Comparison of ENCODE assay signal across 1 cellular context in the genomic region with DNA sequence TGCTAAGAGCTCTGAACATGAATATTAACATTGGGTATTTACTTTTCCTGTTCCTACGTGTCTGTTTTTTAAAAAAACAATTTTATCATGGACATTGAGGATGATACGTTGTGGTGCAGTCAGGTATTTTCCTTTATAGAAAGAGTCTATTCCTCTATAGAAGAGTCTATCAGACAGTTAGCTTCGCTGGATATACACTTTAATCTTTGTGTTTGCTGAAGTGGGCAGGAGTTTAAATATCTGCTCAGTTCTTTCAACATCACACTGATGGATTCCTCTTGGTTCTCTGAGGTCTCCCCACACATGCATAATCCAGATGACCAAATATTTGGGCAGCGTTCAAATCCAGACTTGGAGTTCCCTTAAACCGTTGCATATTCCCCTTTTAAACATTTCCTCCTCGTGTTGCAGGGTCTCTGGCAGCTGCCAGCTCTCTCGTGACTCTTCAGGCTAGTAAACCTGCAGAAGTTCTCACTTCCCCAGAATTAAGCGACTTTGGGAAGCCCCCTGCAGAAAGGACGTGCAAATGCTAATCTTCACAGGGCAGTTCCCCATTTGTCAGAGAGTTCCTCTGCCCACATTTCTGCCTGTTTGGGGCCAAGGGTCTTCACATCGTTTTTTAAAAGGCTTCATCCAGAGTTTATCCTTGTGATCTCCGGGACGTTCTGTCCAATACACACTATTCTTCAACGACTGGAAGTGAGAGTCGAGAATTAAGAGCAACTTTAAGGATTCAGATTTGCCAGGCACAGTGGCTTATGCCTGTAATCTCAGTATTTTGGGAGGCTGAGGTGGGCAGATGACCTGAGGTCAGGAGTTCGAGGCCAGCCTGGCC.
TF ChIP-seq lines count a peak whose summit lies in the region.

No MANE protein-coding gene starts in this region.

TF ChIP-seq in GM12878, 131 proteins besides CTCF, POLR2A, EP300 and RAD21 (continued from another document and continues in another):
- peak; percentile 36; the same call in 1 of the 2 replicates for TF ChIP-seq ZNF207 (IDR thresholded peaks at IDR 0.05; ENCODE audit: borderline replicate concordance)
- 0 out of 2 replicates have a peak, but pooled peaks have one; percentile 39 for TF ChIP-seq RCOR1 (conservative IDR thresholded peaks at IDR 0.05; ENCODE audit: low read depth, low read length)
- TF ChIP-seq ETV6 (conservative IDR thresholded peaks at IDR 0.05 in 1 of 2, IDR thresholded peaks at IDR 0.05 in 1 of 2; ENCODE audit: borderline replicate concordance in 1 of 2, low read depth in 1 of 2), result peak in 1 of 2 experiments; percentile 43; a peak in 1 of 4 replicates
- peak; percentile 97 to 98 for TF ChIP-seq BHLHE40 (IDR thresholded peaks at IDR 0.05; ENCODE audit: borderline replicate concordance in 1 of 2, low read depth in 2 of 2, low read length in 1 of 2)
- peak; percentile 39; the same call in 1 of the 2 replicates for TF ChIP-seq CBFB (IDR thresholded peaks at IDR 0.05; ENCODE audit: low read depth)
- peak; percentile 52; the same call in 1 of the 2 replicates for TF ChIP-seq TBL1XR1 (IDR thresholded peaks at IDR 0.05; ENCODE audit: low read depth, low read length)
- peak; percentile 68 for TF ChIP-seq SP1 (IDR thresholded peaks at IDR 0.05; ENCODE audit: low read depth, low read length)
- TF ChIP-seq CREM (IDR thresholded peaks at IDR 0.05; ENCODE audit: low read depth), result peak; percentile 83; the same call in 1 of the 2 replicates
- TF ChIP-seq CHD2 (IDR thresholded peaks at IDR 0.05; ENCODE audit: borderline replicate concordance, low read depth, low read length), result peak; percentile 77; the same call in 1 of the 2 replicates
- TF ChIP-seq, protein P1, sequence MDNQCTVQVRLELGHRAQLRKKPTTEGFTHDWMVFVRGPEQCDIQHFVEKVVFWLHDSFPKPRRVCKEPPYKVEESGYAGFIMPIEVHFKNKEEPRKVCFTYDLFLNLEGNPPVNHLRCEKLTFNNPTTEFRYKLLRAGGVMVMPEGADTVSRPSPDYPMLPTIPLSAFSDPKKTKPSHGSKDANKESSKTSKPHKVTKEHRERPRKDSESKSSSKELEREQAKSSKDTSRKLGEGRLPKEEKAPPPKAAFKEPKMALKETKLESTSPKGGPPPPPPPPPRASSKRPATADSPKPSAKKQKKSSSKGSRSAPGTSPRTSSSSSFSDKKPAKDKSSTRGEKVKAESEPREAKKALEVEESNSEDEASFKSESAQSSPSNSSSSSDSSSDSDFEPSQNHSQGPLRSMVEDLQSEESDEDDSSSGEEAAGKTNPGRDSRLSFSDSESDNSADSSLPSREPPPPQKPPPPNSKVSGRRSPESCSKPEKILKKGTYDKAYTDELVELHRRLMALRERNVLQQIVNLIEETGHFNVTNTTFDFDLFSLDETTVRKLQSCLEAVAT (IDR thresholded peaks at IDR 0.05), result 0 out of 2 replicates have a peak, but pooled peaks have one; percentile 36
- TF ChIP-seq, protein P2, sequence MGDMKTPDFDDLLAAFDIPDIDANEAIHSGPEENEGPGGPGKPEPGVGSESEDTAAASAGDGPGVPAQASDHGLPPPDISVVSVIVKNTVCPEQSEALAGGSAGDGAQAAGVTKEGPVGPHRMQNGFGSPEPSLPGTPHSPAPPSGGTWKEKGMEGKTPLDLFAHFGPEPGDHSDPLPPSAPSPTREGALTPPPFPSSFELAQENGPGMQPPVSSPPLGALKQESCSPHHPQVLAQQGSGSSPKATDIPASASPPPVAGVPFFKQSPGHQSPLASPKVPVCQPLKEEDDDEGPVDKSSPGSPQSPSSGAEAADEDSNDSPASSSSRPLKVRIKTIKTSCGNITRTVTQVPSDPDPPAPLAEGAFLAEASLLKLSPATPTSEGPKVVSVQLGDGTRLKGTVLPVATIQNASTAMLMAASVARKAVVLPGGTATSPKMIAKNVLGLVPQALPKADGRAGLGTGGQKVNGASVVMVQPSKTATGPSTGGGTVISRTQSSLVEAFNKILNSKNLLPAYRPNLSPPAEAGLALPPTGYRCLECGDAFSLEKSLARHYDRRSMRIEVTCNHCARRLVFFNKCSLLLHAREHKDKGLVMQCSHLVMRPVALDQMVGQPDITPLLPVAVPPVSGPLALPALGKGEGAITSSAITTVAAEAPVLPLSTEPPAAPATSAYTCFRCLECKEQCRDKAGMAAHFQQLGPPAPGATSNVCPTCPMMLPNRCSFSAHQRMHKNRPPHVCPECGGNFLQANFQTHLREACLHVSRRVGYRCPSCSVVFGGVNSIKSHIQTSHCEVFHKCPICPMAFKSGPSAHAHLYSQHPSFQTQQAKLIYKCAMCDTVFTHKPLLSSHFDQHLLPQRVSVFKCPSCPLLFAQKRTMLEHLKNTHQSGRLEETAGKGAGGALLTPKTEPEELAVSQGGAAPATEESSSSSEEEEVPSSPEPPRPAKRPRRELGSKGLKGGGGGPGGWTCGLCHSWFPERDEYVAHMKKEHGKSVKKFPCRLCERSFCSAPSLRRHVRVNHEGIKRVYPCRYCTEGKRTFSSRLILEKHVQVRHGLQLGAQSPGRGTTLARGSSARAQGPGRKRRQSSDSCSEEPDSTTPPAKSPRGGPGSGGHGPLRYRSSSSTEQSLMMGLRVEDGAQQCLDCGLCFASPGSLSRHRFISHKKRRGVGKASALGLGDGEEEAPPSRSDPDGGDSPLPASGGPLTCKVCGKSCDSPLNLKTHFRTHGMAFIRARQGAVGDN (IDR thresholded peaks at IDR 0.05), result peak; percentile 52; the same call in 1 of the 2 replicates
- peak; percentile 12 for TF ChIP-seq SMAD1 (IDR thresholded peaks at IDR 0.05; ENCODE audit: low read depth, partially characterized antibody)
- no peak for TF ChIP-seq SREBF2 (IDR thresholded peaks at IDR 0.05; ENCODE audit: low read length)
- TF ChIP-seq YY1 (IDR thresholded peaks at IDR 0.05; ENCODE audit: low read depth, low read length), result no peak
- peak; percentile 98 for TF ChIP-seq FOXM1 (IDR thresholded peaks at IDR 0.05; ENCODE audit: low read depth, low read length)
- 0 out of 2 replicates have a peak, but pooled peaks have one; percentile 53 for TF ChIP-seq PML (IDR thresholded peaks at IDR 0.05; ENCODE audit: low read length)
- TF ChIP-seq HDAC2 (IDR thresholded peaks at IDR 0.05), result no peak
- TF ChIP-seq NBN (IDR thresholded peaks at IDR 0.05), result peak; percentile 72; the same call in 1 of the 2 replicates
- no peak for TF ChIP-seq SMAD5 (IDR thresholded peaks at IDR 0.05; ENCODE audit: low read depth)
- peak; percentile 95 for TF ChIP-seq NR2F1 (conservative IDR thresholded peaks at IDR 0.05)
- peak; percentile 98 for TF ChIP-seq TCF12 (IDR thresholded peaks at IDR 0.05; ENCODE audit: low read depth, low read length)
- peak; percentile 79 for TF ChIP-seq BACH1 (IDR thresholded peaks at IDR 0.05; ENCODE audit: borderline replicate concordance)
- TF ChIP-seq TCF7 (IDR thresholded peaks at IDR 0.05; ENCODE audit: borderline replicate concordance), result no peak; the same call in 1 of the 2 replicates
- TF ChIP-seq, protein P3, sequence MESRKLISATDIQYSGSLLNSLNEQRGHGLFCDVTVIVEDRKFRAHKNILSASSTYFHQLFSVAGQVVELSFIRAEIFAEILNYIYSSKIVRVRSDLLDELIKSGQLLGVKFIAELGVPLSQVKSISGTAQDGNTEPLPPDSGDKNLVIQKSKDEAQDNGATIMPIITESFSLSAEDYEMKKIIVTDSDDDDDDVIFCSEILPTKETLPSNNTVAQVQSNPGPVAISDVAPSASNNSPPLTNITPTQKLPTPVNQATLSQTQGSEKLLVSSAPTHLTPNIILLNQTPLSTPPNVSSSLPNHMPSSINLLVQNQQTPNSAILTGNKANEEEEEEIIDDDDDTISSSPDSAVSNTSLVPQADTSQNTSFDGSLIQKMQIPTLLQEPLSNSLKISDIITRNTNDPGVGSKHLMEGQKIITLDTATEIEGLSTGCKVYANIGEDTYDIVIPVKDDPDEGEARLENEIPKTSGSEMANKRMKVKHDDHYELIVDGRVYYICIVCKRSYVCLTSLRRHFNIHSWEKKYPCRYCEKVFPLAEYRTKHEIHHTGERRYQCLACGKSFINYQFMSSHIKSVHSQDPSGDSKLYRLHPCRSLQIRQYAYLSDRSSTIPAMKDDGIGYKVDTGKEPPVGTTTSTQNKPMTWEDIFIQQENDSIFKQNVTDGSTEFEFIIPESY (IDR thresholded peaks at IDR 0.05), result no peak
- TF ChIP-seq STAT3 (IDR thresholded peaks at IDR 0.05; ENCODE audit: low read depth, low read length), result peak; percentile 49; the same call in 1 of the 2 replicates
- peak; percentile 58 for TF ChIP-seq MEF2B (IDR thresholded peaks at IDR 0.05; ENCODE audit: partially characterized antibody, poor library complexity, severe bottlenecking)
- peak; percentile 90 for TF ChIP-seq ZNF217 (IDR thresholded peaks at IDR 0.05)
- TF ChIP-seq CREB1 (IDR thresholded peaks at IDR 0.05; ENCODE audit: low read depth), result peak; percentile 20; the same call in 1 of the 2 replicates
- TF ChIP-seq CBX5 (IDR thresholded peaks at IDR 0.05; ENCODE audit: low read depth), result peak; percentile 16; the same call in 1 of the 2 replicates
- TF ChIP-seq, protein P4, sequence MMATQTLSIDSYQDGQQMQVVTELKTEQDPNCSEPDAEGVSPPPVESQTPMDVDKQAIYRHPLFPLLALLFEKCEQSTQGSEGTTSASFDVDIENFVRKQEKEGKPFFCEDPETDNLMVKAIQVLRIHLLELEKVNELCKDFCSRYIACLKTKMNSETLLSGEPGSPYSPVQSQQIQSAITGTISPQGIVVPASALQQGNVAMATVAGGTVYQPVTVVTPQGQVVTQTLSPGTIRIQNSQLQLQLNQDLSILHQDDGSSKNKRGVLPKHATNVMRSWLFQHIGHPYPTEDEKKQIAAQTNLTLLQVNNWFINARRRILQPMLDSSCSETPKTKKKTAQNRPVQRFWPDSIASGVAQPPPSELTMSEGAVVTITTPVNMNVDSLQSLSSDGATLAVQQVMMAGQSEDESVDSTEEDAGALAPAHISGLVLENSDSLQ (IDR thresholded peaks at IDR 0.05), result no peak
- peak; percentile 82 for TF ChIP-seq MTA2 (IDR thresholded peaks at IDR 0.05; ENCODE audit: low read depth)
- peak; percentile 82 for TF ChIP-seq RUNX3 (IDR thresholded peaks at IDR 0.05; ENCODE audit: low read length)
- TF ChIP-seq, protein P5, sequence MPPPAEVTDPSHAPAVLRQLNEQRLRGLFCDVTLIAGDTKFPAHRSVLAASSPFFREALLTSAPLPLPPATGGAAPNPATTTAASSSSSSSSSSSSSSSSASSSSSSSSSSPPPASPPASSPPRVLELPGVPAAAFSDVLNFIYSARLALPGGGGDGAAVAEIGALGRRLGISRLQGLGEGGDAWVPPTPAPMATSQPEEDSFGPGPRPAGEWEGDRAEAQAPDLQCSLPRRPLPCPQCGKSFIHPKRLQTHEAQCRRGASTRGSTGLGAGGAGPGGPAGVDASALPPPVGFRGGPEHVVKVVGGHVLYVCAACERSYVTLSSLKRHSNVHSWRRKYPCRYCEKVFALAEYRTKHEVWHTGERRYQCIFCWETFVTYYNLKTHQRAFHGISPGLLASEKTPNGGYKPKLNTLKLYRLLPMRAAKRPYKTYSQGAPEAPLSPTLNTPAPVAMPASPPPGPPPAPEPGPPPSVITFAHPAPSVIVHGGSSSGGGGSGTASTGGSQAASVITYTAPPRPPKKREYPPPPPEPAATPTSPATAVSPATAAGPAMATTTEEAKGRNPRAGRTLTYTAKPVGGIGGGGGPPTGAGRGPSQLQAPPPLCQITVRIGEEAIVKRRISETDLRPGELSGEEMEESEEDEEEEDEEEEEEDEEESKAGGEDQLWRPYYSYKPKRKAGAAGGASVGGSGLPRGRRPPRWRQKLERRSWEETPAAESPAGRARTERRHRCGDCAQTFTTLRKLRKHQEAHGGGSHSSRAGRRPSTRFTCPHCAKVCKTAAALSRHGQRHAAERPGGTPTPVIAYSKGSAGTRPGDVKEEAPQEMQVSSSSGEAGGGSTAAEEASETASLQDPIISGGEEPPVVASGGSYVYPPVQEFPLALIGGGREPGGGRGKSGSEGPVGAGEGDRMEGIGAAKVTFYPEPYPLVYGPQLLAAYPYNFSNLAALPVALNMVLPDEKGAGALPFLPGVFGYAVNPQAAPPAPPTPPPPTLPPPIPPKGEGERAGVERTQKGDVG (CRISPR knock-in tag; IDR thresholded peaks at IDR 0.05), result no peak
- TF ChIP-seq TCF3 (IDR thresholded peaks at IDR 0.05; ENCODE audit: borderline replicate concordance, insufficient read depth, low read depth, low read length), result peak; percentile 89; the same call in 1 of the 2 replicates
- TF ChIP-seq PAX5 (IDR thresholded peaks at IDR 0.05; ENCODE audit: borderline replicate concordance, low read depth, low read length), result peak; percentile 81
- TF ChIP-seq YBX1 (IDR thresholded peaks at IDR 0.05), result no peak
- TF ChIP-seq, protein P6, sequence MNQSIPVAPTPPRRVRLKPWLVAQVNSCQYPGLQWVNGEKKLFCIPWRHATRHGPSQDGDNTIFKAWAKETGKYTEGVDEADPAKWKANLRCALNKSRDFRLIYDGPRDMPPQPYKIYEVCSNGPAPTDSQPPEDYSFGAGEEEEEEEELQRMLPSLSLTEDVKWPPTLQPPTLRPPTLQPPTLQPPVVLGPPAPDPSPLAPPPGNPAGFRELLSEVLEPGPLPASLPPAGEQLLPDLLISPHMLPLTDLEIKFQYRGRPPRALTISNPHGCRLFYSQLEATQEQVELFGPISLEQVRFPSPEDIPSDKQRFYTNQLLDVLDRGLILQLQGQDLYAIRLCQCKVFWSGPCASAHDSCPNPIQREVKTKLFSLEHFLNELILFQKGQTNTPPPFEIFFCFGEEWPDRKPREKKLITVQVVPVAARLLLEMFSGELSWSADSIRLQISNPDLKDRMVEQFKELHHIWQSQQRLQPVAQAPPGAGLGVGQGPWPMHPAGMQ (IDR thresholded peaks at IDR 0.05; ENCODE audit: borderline replicate concordance), result no peak
- TF ChIP-seq, protein P7, sequence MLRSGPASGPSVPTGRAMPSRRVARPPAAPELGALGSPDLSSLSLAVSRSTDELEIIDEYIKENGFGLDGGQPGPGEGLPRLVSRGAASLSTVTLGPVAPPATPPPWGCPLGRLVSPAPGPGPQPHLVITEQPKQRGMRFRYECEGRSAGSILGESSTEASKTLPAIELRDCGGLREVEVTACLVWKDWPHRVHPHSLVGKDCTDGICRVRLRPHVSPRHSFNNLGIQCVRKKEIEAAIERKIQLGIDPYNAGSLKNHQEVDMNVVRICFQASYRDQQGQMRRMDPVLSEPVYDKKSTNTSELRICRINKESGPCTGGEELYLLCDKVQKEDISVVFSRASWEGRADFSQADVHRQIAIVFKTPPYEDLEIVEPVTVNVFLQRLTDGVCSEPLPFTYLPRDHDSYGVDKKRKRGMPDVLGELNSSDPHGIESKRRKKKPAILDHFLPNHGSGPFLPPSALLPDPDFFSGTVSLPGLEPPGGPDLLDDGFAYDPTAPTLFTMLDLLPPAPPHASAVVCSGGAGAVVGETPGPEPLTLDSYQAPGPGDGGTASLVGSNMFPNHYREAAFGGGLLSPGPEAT (IDR thresholded peaks at IDR 0.05; ENCODE audit: low read depth), result peak; percentile 98
- TF ChIP-seq, protein P8, sequence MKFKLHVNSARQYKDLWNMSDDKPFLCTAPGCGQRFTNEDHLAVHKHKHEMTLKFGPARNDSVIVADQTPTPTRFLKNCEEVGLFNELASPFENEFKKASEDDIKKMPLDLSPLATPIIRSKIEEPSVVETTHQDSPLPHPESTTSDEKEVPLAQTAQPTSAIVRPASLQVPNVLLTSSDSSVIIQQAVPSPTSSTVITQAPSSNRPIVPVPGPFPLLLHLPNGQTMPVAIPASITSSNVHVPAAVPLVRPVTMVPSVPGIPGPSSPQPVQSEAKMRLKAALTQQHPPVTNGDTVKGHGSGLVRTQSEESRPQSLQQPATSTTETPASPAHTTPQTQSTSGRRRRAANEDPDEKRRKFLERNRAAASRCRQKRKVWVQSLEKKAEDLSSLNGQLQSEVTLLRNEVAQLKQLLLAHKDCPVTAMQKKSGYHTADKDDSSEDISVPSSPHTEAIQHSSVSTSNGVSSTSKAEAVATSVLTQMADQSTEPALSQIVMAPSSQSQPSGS (IDR thresholded peaks at IDR 0.05; ENCODE audit: low read length), result peak; percentile 69
- no peak for TF ChIP-seq NRF1 (conservative IDR thresholded peaks at IDR 0.05; ENCODE audit: low read depth, low read length)
